In the genomic region with DNA sequence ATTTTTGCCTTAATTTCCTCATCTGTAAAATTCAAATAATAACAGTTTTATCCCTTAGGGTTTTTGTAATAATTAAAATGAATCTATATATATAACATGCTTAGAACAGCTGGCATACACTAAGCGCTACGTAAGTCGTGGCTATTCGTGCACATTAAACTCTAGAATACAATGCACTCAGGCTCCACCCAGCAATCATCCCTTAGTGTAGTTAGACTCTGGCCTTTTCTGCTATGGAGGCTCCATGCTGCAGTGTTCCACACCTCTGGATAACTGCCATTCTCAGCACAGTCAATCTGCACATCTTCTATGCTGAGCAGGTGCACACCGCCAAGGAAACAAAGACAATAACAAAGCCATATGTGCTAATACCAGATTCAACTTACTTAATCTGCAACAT, we compare ENCODE assay signal across 27 cellular contexts.
"Had no signal": no experiment of that assay in that cellular context is flagged by ENCODE, and none has a peak within 500 bp of the region (broad histone marks: within the 10 kb centered on the region; RNA-seq: fewer than 3 reads in every experiment).

No MANE protein-coding gene starts in this region.

- H3K9me3 ChIP-seq: esophagus muscularis mucosa, gastrocnemius medialis had no signal

- H3K4me1 ChIP-seq: gastrocnemius medialis had no signal

- H3K4me3 ChIP-seq: esophagus muscularis mucosa, gastrocnemius medialis had no signal

- H3K36me3 ChIP-seq: brain microvascular endothelial cell, esophagus muscularis mucosa, gastrocnemius medialis, WERI-Rb-1 had no signal

- H3K27me3 ChIP-seq: brain microvascular endothelial cell, esophagus muscularis mucosa, gastrocnemius medialis had no signal

- DNase-seq: activated B cell treated with CpG ODN at 0.5 μM for 24 hours; activated CD4-positive, alpha-beta T cell treated with anti-CD3 and anti-CD28 coated beads for 48 hours; activated CD4-positive, alpha-beta T cell treated with anti-CD3 and anti-CD28 coated beads, Interleukin-2, amount 50 U/mL, for 1 hour; activated CD4-positive, alpha-beta T cell treated with anti-CD3 and anti-CD28 coated beads, Interleukin-2, amount 50 U/mL, for 48 hours; activated CD8-positive, alpha-beta memory T cell treated with anti-CD3 and anti-CD28 coated beads for 24 hours; activated CD8-positive, alpha-beta T cell treated with anti-CD3 and anti-CD28 coated beads for 36 hours; activated effector memory CD4-positive, alpha-beta T cell treated with Interleukin-2 at 50 U/mL for 16 hours; activated gamma-delta T cell treated with Interleukin-2 at 50 U/mL for 16 hours; activated naive CD4-positive, alpha-beta T cell treated with anti-CD3 and anti-CD28 coated beads, Interleukin-2, amount 50 U/mL, for 16 hours; activated naive CD4-positive, alpha-beta T cell treated with Interleukin-2 at 50 U/mL for 16 hours; activated T-cell treated with anti-CD3 and anti-CD28 coated beads, Interleukin-2, amount 50 U/mL, for 4 hours; amniotic stem cell; anterior cingulate cortex; brain microvascular endothelial cell; cortex of kidney; dermis blood vessel endothelial cell; effector CD4-positive, alpha-beta T cell; effector memory CD8-positive, alpha-beta T cell; erythroblast; foreskin keratinocyte; gastrocnemius medialis; glutamatergic neuron; T-helper 1 cell; T-helper 17 cell; T1000; WERI-Rb-1 had no signal

- H3K27ac ChIP-seq: brain microvascular endothelial cell, esophagus muscularis mucosa, foreskin keratinocyte, gastrocnemius medialis, WERI-Rb-1 had no signal
